Comparison of ENCODE assay signal across 11 cellular contexts in genomic region chr11:46330887-46331652, GRCh38. TPM values are rescaled to one million over a fixed set of nuclear protein-coding genes. Genes with fewer than 3 reads are reported as not detected.
DNase-seq lines count a peak whose midpoint lies in the region; ATAC-seq and TF ChIP-seq lines count a peak whose summit lies in the region.
"Had no signal": no experiment of that assay in that cellular context is flagged by ENCODE, and none has a peak within 500 bp of the region (broad histone marks: within the 10 kb centered on the region; RNA-seq: fewer than 3 reads in every experiment).

No MANE protein-coding gene starts in this region.

- peaks cover 14 to 37% (median 22%) of the 10 kb centered on the region in 3 donors for H3K27me3 Mint-ChIP-seq in immature natural killer cell (ENCODE audit: low read depth in 3 of 3)

- peak; percentile 50 for DNase-seq in CD1c-positive myeloid dendritic cell (ENCODE audit: extremely low spot score)
- peak; percentile 36 for DNase-seq in NOMO-1 treated with dmso at 0.1 percent for 144 hours (lab: John Stamatoyannopoulos, UW; ENCODE audit: unreplicated experiment)
- DNase-seq in activated T-helper 1 cell treated with Interleukin-2 at 50 U/mL for 16 hours (ENCODE audit: low read depth) = peak; percentile 20
- DNase-seq in immature natural killer cell = no peak
- DNase-seq in ovary = no peak
- DNase-seq in NCI-H128 (lab: John Stamatoyannopoulos, UW; ENCODE audit: unreplicated experiment) = no peak
- DNase-seq in hippocampal formation (lab: John Stamatoyannopoulos, UW) = no peak
- DNase-seq: NCI-H1436, SK-N-SH had no signal

- ATAC-seq in GM21447 (IDR thresholded peaks at IDR 0.05; ENCODE audit: unreplicated experiment) = no peak

- no peaks in the 10 kb centered on the region for H3K9me3 Mint-ChIP-seq in immature natural killer cell

- intact Hi-C loops in ovary (cut with DNase I) = no loop called here

- no peak for TF ChIP-seq POLR2A in ovary (IDR thresholded peaks at IDR 0.05)

- H3K27ac Mint-ChIP-seq in immature natural killer cell = no peak overlapping the region
- H3K27ac Mint-ChIP-seq: progenitor cell of endocrine pancreas had no signal

- no peaks in the 10 kb centered on the region for H3K9me3 ChIP-seq in ovary
- H3K9me3 ChIP-seq: SK-N-SH had no signal

- no peak for TF ChIP-seq EP300 in ovary (IDR thresholded peaks at IDR 0.05)

- H3K36me3 Mint-ChIP-seq in immature natural killer cell = peaks cover 0 to 4% (median 0%) of the 10 kb centered on the region in 3 donors

- no peak overlapping the region for H3K4me3 ChIP-seq in ovary

- H3K4me3 Mint-ChIP-seq in immature natural killer cell = peak overlapping the region; percentile 11 to 73 (median 53)

- H3K27me3 ChIP-seq in ovary = no peaks in the 10 kb centered on the region

- 27 to 32% (median 27%) methylated on average over 9 of the region's 9 CpGs for WGBS in ovary, 3 donors

- TF ChIP-seq CTCF in ovary (IDR thresholded peaks at IDR 0.05) = no peak

- H3K4me1 Mint-ChIP-seq in immature natural killer cell = peaks cover 21 to 28% of the 10 kb centered on the region in 2 donors

- no peak overlapping the region for H3K27ac ChIP-seq in ovary

- H3K36me3 ChIP-seq in ovary = no peaks in the 10 kb centered on the region

- peaks cover 5% of the 10 kb centered on the region for H3K4me1 ChIP-seq in ovary (ENCODE audit: insufficient read depth)

RNA-seq across cellular contexts. Expression of gene DGKZ, which starts 16.2 kb away (rescaled TPM):
- polyA plus RNA-seq in immature natural killer cell = 100 to 1,000 TPM in 1 of 3 donors, 10 to 100 TPM in 2; 40.7 to 120 (median 63.6) TPM
- 10 to 100 TPM; 18.8 to 46.0 (median 29.4) TPM for total RNA-seq in ovary
- 10 to 100 TPM in 1 of 2 donors, 1 to 10 TPM in 1; 8.9 to 26.1 TPM for polyA plus RNA-seq in ovary

RNA-seq across cellular contexts. Expression of gene MDK, which starts 50.4 kb away (rescaled TPM):
- polyA plus RNA-seq in immature natural killer cell (under 1 TPM in 1 of 3 donors, not detected in 2; 0.44 TPM), ovary (100 to 1,000 TPM; 211 to 509 TPM)
- total RNA-seq in ovary = 100 to 1,000 TPM; 282 to 634 (median 411) TPM

RNA-seq across cellular contexts. Expression of gene CREB3L1, which starts 53.6 kb away (rescaled TPM):
- polyA plus RNA-seq in immature natural killer cell = not detected
- 10 to 100 TPM in 3 of 7 donors, 1 to 10 TPM in 4; 1.7 to 63.0 (median 5.2) TPM for total RNA-seq in ovary
- polyA plus RNA-seq in ovary = 10 to 100 TPM in 1 of 2 donors, 1 to 10 TPM in 1; 7.5 to 25.9 TPM

Comparison
In these comparisons a context has a peak if more than half of its experiments do, and no peak if none do; other contexts are left out.
1. DNase-seq: peak in CD1c-positive myeloid dendritic cell (single experiment), NOMO-1 treated with dmso at 0.1 percent for 144 hours (single experiment) and activated T-helper 1 cell treated with Interleukin-2 at 50 U/mL for 16 hours (single experiment); none in immature natural killer cell (0 of 3), ovary (0 of 5), NCI-H128 (single experiment) and hippocampal formation (0 of 2).
2. RNA of gene MDK, which starts 50.4 kb away (polyA plus RNA-seq): 211 to 509 TPM in ovary; 0.44 TPM in immature natural killer cell; every median in the first group is over 100 times any median in the second.
3. RNA of gene CREB3L1, which starts 53.6 kb away (polyA plus RNA-seq): 7.5 to 25.9 TPM in ovary; not detected in immature natural killer cell; every median in the first group is over 4 times any median in the second.